ENCODE assay signal across 1 cellular context in the genomic region with DNA sequence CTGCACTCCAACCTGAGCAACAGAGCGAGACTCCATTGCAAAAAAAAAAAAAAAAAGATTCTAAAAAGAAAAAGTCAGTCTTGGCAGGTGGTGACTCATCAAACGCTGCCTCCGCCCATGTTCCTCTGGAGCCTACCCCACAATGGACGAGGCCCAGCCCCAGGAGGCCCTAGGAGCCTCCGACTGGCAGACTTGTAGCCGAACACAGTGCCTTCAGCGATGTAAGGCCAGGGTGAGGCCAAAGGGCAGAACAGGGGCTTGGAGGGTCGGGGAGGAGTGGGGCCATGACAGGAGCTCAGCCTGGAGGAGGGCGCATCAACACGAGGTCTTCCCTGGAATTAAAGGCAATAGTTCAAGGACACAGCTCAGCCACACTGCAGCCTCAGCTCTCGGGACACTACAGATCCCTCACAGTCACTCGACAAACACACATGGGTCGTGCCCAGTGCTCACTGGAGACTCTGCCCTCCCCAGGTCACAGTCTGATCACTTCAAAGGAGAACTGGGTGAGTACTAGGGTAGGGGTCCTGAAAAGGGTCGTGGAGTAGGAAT.
TF ChIP-seq lines count a peak whose summit lies in the region.

No MANE protein-coding gene starts in this region.

TF ChIP-seq in HCT116, 20 proteins besides CTCF, POLR2A, EP300 and RAD21 (continued from another document):
- TF ChIP-seq, protein P1, sequence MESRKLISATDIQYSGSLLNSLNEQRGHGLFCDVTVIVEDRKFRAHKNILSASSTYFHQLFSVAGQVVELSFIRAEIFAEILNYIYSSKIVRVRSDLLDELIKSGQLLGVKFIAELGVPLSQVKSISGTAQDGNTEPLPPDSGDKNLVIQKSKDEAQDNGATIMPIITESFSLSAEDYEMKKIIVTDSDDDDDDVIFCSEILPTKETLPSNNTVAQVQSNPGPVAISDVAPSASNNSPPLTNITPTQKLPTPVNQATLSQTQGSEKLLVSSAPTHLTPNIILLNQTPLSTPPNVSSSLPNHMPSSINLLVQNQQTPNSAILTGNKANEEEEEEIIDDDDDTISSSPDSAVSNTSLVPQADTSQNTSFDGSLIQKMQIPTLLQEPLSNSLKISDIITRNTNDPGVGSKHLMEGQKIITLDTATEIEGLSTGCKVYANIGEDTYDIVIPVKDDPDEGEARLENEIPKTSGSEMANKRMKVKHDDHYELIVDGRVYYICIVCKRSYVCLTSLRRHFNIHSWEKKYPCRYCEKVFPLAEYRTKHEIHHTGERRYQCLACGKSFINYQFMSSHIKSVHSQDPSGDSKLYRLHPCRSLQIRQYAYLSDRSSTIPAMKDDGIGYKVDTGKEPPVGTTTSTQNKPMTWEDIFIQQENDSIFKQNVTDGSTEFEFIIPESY (IDR thresholded peaks at IDR 0.05; ENCODE audit: extremely low read depth, insufficient replicate concordance, low read length): no peak
- TF ChIP-seq ZFX (IDR thresholded peaks at IDR 0.05): no peak
- TF ChIP-seq FOSL1 (IDR thresholded peaks at IDR 0.05; ENCODE audit: low read depth): no peak; the same call in 1 of the 2 replicates
- TF ChIP-seq, protein P2, sequence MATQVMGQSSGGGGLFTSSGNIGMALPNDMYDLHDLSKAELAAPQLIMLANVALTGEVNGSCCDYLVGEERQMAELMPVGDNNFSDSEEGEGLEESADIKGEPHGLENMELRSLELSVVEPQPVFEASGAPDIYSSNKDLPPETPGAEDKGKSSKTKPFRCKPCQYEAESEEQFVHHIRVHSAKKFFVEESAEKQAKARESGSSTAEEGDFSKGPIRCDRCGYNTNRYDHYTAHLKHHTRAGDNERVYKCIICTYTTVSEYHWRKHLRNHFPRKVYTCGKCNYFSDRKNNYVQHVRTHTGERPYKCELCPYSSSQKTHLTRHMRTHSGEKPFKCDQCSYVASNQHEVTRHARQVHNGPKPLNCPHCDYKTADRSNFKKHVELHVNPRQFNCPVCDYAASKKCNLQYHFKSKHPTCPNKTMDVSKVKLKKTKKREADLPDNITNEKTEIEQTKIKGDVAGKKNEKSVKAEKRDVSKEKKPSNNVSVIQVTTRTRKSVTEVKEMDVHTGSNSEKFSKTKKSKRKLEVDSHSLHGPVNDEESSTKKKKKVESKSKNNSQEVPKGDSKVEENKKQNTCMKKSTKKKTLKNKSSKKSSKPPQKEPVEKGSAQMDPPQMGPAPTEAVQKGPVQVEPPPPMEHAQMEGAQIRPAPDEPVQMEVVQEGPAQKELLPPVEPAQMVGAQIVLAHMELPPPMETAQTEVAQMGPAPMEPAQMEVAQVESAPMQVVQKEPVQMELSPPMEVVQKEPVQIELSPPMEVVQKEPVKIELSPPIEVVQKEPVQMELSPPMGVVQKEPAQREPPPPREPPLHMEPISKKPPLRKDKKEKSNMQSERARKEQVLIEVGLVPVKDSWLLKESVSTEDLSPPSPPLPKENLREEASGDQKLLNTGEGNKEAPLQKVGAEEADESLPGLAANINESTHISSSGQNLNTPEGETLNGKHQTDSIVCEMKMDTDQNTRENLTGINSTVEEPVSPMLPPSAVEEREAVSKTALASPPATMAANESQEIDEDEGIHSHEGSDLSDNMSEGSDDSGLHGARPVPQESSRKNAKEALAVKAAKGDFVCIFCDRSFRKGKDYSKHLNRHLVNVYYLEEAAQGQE (IDR thresholded peaks at IDR 0.05; ENCODE audit: low read depth): no peak
- no peak for TF ChIP-seq SIN3A (IDR thresholded peaks at IDR 0.05; ENCODE audit: low read depth)
- no peak for TF ChIP-seq YY1 (IDR thresholded peaks at IDR 0.05; ENCODE audit: extremely low read depth, insufficient replicate concordance, low read depth, low read length)
- no peak for TF ChIP-seq ATF3 (IDR thresholded peaks at IDR 0.05)
